21 cellular contexts compared by ENCODE assay signal in the genomic region with DNA sequence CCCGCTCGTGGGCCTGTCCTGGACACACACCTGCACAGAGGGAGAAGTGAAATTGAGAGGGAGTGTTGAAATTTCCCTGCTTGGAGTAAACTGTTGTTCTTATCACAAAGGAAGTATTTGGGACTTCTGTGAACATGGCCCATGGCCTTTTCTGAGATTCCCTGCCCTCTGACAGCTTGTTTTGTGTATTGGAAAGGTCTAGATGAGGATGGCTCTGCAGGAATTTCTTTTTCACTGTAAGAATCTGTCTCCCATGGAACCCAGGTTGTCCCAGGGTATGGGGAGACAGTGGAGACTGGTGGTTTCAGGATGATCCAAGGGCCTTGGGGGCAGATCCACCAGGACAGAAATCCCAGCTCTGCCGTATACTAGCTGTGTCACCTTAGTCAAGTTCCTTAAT.
DNase-seq lines count a peak whose midpoint lies in the region; ATAC-seq and TF ChIP-seq lines count a peak whose summit lies in the region.
"Had no signal": no experiment of that assay in that cellular context is flagged by ENCODE, and none has a peak within 500 bp of the region (broad histone marks: within the 10 kb centered on the region; RNA-seq: fewer than 3 reads in every experiment).

No MANE protein-coding gene starts in this region.

- intact Hi-C loops in left ventricle myocardium inferior (cut with micrococcal nuclease) (no loop called here), Right ventricle myocardium superior (cut with DNase I) (no loop called here)
- intact Hi-C loops in CD4-positive, alpha-beta memory T cell (cut with micrococcal nuclease): no loop called here

- H3K4me3 ChIP-seq in left ventricle myocardium inferior (no peak overlapping the region), HUES48 (ENCODE audit: low read depth, low read length) (no peak overlapping the region), endodermal cell (ENCODE audit: low read length) (no peak overlapping the region)
- no peak overlapping the region for H3K4me3 ChIP-seq in CD4-positive, alpha-beta memory T cell (ENCODE audit: low read length in 2 of 2)
- H3K4me3 ChIP-seq: BLaER1 had no signal

- peaks cover 50% of the 10 kb centered on the region for H3K4me1 Mint-ChIP-seq in endodermal cell
- H3K4me1 Mint-ChIP-seq in CD4-positive, alpha-beta memory T cell: peaks cover 0 to 3% (median 0%) of the 10 kb centered on the region in 4 donors
- H3K4me1 Mint-ChIP-seq: B cell had no signal

- H3K27ac ChIP-seq in left ventricle myocardium inferior (replicated peaks) (peak overlapping the region; percentile 21), HUES48 (ENCODE audit: low read depth, low read length) (peak overlapping the region; percentile 14), endodermal cell (ENCODE audit: low read depth, low read length) (no peak overlapping the region)
- H3K27ac ChIP-seq in CD4-positive, alpha-beta memory T cell (ENCODE audit: low read depth, low read length): no peak overlapping the region
- H3K27ac ChIP-seq: 22Rv1, BLaER1, C4-2B had no signal

- H3K27ac Mint-ChIP-seq in endodermal cell: peak overlapping the region; percentile 87
- H3K27ac Mint-ChIP-seq in CD4-positive, alpha-beta memory T cell: no peak overlapping the region
- H3K27ac Mint-ChIP-seq: B cell had no signal

- no peaks in the 10 kb centered on the region for H3K9me3 ChIP-seq in left ventricle myocardium inferior (replicated peaks)
- H3K9me3 ChIP-seq in HUES48 (ENCODE audit: control insufficient read depth, insufficient read depth, low read length): no peaks in the 10 kb centered on the region
- no peaks in the 10 kb centered on the region for H3K9me3 ChIP-seq in endodermal cell (ENCODE audit: control insufficient read depth, low read length)
- H3K9me3 ChIP-seq in CD4-positive, alpha-beta memory T cell (ENCODE audit: control insufficient read depth in 1 of 2, low read length in 2 of 2): no peaks in the 10 kb centered on the region
- H3K9me3 ChIP-seq: BLaER1 had no signal

- TF ChIP-seq CTCF in left ventricle myocardium inferior (IDR thresholded peaks at IDR 0.05; ENCODE audit: borderline replicate concordance) (no peak), endodermal cell (conservative IDR thresholded peaks at IDR 0.05) (no peak)

- peaks cover 63% of the 10 kb centered on the region for H3K4me1 ChIP-seq in left ventricle myocardium inferior
- peaks cover 18% of the 10 kb centered on the region for H3K4me1 ChIP-seq in HUES48 (ENCODE audit: control insufficient read depth, insufficient read depth, low read length)
- peaks cover 11% of the 10 kb centered on the region for H3K4me1 ChIP-seq in endodermal cell (ENCODE audit: control insufficient read depth, insufficient read depth, low read length)
- H3K4me1 ChIP-seq in CD4-positive, alpha-beta memory T cell (ENCODE audit: insufficient read depth, low read length): no peaks in the 10 kb centered on the region
- H3K4me1 ChIP-seq: BLaER1 had no signal

- H3K9ac ChIP-seq in HUES48 (ENCODE audit: low read depth, low read length) (no peak overlapping the region), endodermal cell (ENCODE audit: extremely low read depth, low read length, poor library complexity, severe bottlenecking) (no peak overlapping the region)
- H3K9ac ChIP-seq: BLaER1 had no signal

- H3K4me3 Mint-ChIP-seq in endodermal cell: no peak overlapping the region
- no peak overlapping the region for H3K4me3 Mint-ChIP-seq in CD4-positive, alpha-beta memory T cell
- H3K4me3 Mint-ChIP-seq: B cell; CD4-positive, CD25-positive, alpha-beta regulatory T cell; CD8-positive, alpha-beta memory T cell had no signal

- CTCF ChIA-PET in CD4-positive, alpha-beta memory T cell (lab: Charles Lee; ENCODE audit: partially characterized antibody): interaction anchor here (1.2 to 18.3 kb wide), 3 partner anchors 10 to 179 kb away, joined by 4 to 354 read pairs (median 11); no protein-coding TSS in a partner anchor

- no peaks in the 10 kb centered on the region for H3K9me3 Mint-ChIP-seq in endodermal cell
- no peaks in the 10 kb centered on the region for H3K9me3 Mint-ChIP-seq in CD4-positive, alpha-beta memory T cell
- H3K9me3 Mint-ChIP-seq: CD4-positive, CD25-positive, alpha-beta regulatory T cell; CD8-positive, alpha-beta memory T cell had no signal

- H3K27me3 ChIP-seq in left ventricle myocardium inferior (ENCODE audit: low read depth) (no peaks in the 10 kb centered on the region), HUES48 (ENCODE audit: control insufficient read depth, insufficient read depth, low read length) (no peaks in the 10 kb centered on the region), endodermal cell (ENCODE audit: control insufficient read depth, insufficient read depth, low read length, poor library complexity, severe bottlenecking) (no peaks in the 10 kb centered on the region)
- no peaks in the 10 kb centered on the region for H3K27me3 ChIP-seq in CD4-positive, alpha-beta memory T cell (ENCODE audit: insufficient read depth, low read length)
- H3K27me3 ChIP-seq: BLaER1 had no signal

- POLR2A ChIA-PET in CD4-positive, alpha-beta memory T cell (lab: Charles Lee; ENCODE audit: partially characterized antibody): interaction anchor here (1.1 kb wide), 1 partner anchor 122 kb away, joined by 3 read pairs; the partner anchor contains the start of gene ARHGAP26

- H3K27me3 Mint-ChIP-seq in endodermal cell (ENCODE audit: insufficient read depth): no peaks in the 10 kb centered on the region
- H3K27me3 Mint-ChIP-seq in CD4-positive, alpha-beta memory T cell: no peaks in the 10 kb centered on the region
- H3K27me3 Mint-ChIP-seq: B cell; CD4-positive, CD25-positive, alpha-beta regulatory T cell; CD8-positive, alpha-beta memory T cell had no signal

- H3K36me3 Mint-ChIP-seq in endodermal cell (ENCODE audit: low read depth): peaks cover 22% of the 10 kb centered on the region
- peaks cover 10 to 14% of the 10 kb centered on the region in 2 donors for H3K36me3 Mint-ChIP-seq in CD4-positive, alpha-beta memory T cell

- peaks cover 25% of the 10 kb centered on the region for H3K36me3 ChIP-seq in left ventricle myocardium inferior
- peaks cover 5% of the 10 kb centered on the region; the same call in 1 of the 2 replicates for H3K36me3 ChIP-seq in HUES48 (ENCODE audit: control insufficient read depth, insufficient read depth, low read length)
- no peaks in the 10 kb centered on the region for H3K36me3 ChIP-seq in endodermal cell (ENCODE audit: control insufficient read depth, insufficient read depth, low read length)
- H3K36me3 ChIP-seq in CD4-positive, alpha-beta memory T cell (ENCODE audit: insufficient read depth, low read length): no peaks in the 10 kb centered on the region

- WGBS in endodermal cell (ENCODE audit: insufficient coverage in 1 of 2, insufficient read length in 1 of 2), 2 experiments: 68% methylated on average over 3 of the region's 3 CpGs; no CpG with 5 or more reads in 1 of the 2 experiments

- no peak for ATAC-seq in Right ventricle myocardium superior (ENCODE audit: poor library complexity)

- DNase-seq in left ventricle myocardium inferior: no peak
- DNase-seq in Right ventricle myocardium superior: no peak
- DNase-seq in ELF-1 (ENCODE audit: low read depth, low spot score): peak; percentile 32
- no peak for DNase-seq in endodermal cell
- DNase-seq in NCI-H774 (lab: John Stamatoyannopoulos, UW): no peak
- DNase-seq in NCI-H1694 treated with DMSO at 0.1 percent for 48 hours (lab: John Stamatoyannopoulos, UW): no peak
- no peak for DNase-seq in CD4-positive, alpha-beta memory T cell
- DNase-seq: CD4-positive, CD25-positive, alpha-beta regulatory T cell; CD8-positive, alpha-beta memory T cell; DMS 273 treated with DMSO at 0.1 percent for 48 hours; DMS79; EL; GF-D8; GOT3; H7; HCEC 1CT had no signal

Comparison
In these comparisons a context has a peak if more than half of its experiments do, and no peak if none do; other contexts are left out.
1. H3K27ac ChIP-seq: peak in left ventricle myocardium inferior (single experiment) and HUES48 (single experiment); none in endodermal cell (single experiment) and CD4-positive, alpha-beta memory T cell (single experiment).